8 cellular contexts compared by ENCODE assay signal in genomic region chr10:95513941-95514392, GRCh38. TPM values are rescaled to one million over a fixed set of nuclear protein-coding genes. Genes with fewer than 3 reads are reported as not detected.
DNase-seq lines count a peak whose midpoint lies in the region; ATAC-seq, FAIRE-seq and TF ChIP-seq lines count a peak whose summit lies in the region.

No MANE protein-coding gene starts in this region.

- no peaks in the 10 kb centered on the region for H3K9me3 ChIP-seq in pancreas

- no peak for FAIRE-seq in pancreas (lab: Jason Lieb, UNC)

- DNase-seq in DMS53 (lab: John Stamatoyannopoulos, UW), result peak; percentile 78
- DNase-seq in RWPE1 (ENCODE audit: low spot score), result peak; percentile 79
- DNase-seq in fibroblast of peridontal ligament (ENCODE audit: extremely low read depth), result peak; percentile 17
- peak in 4 of 6 donors; percentile 55 to 70 (median 68) for DNase-seq in pancreas
- no peak for DNase-seq in NOMO-1 treated with DMSO at 0.1 percent for 48 hours (lab: John Stamatoyannopoulos, UW; ENCODE audit: unreplicated experiment)
- DNase-seq in NK-92 treated with Interleukin-12 subunit alpha and Interleukin-12 subunit beta, amount 100 ng/mL, for 24 hours (lab: John Stamatoyannopoulos, UW), result no peak
- DNase-seq in MV-4-11 (lab: John Stamatoyannopoulos, UW), result no peak

- ATAC-seq in pancreas (peak; percentile 73 to 85 (median 81)), HG03025 (IDR thresholded peaks at IDR 0.05; ENCODE audit: low FRiP score, unreplicated experiment) (no peak)

- intact Hi-C loops in pancreas (cut with DNase I), result no loop called here

- peaks cover 38 to 54% (median 51%) of the 10 kb centered on the region in 3 donors for H3K4me1 ChIP-seq in pancreas

- H3K36me3 ChIP-seq in pancreas, result no peaks in the 10 kb centered on the region

- CTCF ChIA-PET in RWPE1 (lab: Yijun Ruan, JAX), result no interaction called here

- POLR2A ChIA-PET in RWPE1 (lab: Yijun Ruan, JAX; ENCODE audit: low non-redundant PET), result no interaction called here

- 11 to 31% methylated on average over 2 of the region's 2 CpGs for WGBS in pancreas, 2 donors

- no peak overlapping the region for H3K4me3 ChIP-seq in pancreas

- no peaks in the 10 kb centered on the region for H3K27me3 ChIP-seq in pancreas

- H3K27ac ChIP-seq in RWPE1 (no peak overlapping the region), pancreas (peak overlapping the region; percentile 64 to 75 (median 70))

- TF ChIP-seq CTCF in RWPE1 (conservative IDR thresholded peaks at IDR 0.05; ENCODE audit: low read depth), result no peak
- TF ChIP-seq CTCF in pancreas (IDR thresholded peaks at IDR 0.05), result no peak

RNA-seq across cellular contexts. Expression of gene SORBS1, which starts 47.2 kb away (rescaled TPM):
- 10 to 100 TPM; 14.4 to 25.6 (median 17.8) TPM for total RNA-seq in pancreas
- polyA plus RNA-seq in pancreas, result 10 to 100 TPM; 11.4 to 13.3 TPM

Comparison
In these comparisons a context has a peak if more than half of its experiments do, and no peak if none do; other contexts are left out.
1. DNase-seq: peak in DMS53 (single experiment), RWPE1 (single experiment), fibroblast of peridontal ligament (single experiment) and pancreas (4 of 6); none in NOMO-1 treated with DMSO at 0.1 percent for 48 hours (single experiment), NK-92 treated with Interleukin-12 subunit alpha and Interleukin-12 subunit beta, amount 100 ng/mL, for 24 hours (single experiment) and MV-4-11 (single experiment).